12 cellular contexts compared by ENCODE assay signal in the genomic region with DNA sequence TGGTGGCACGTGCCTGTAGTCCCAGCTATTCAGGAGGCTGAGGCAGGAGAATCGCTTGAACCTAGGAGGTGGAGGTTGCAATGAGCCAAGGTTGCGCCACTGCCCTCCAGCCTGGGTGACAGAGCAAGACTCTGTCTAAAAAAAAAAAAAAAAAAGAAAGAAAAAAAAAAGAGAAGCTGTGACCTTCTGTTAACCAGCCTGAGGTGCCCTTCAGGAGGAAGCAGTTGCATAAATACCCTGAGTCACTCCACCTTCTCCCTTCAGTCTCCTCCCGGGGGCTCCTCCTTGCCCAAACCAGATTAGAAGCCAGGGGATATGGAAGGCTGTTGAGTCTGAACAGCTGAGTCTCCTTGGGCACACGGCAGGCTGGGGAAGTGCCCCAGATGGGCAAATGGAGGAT. TPM values are rescaled to one million over a fixed set of nuclear protein-coding genes. Genes with fewer than 3 reads are reported as not detected.
A peak's percentile ranks its signal among the peaks of the same experiment; 100 is the strongest.
DNase-seq lines count a peak whose midpoint lies in the region; ATAC-seq, FAIRE-seq and TF ChIP-seq lines count a peak whose summit lies in the region.
"Not testable (repeated sequence)": the region's sequence is repeated elsewhere in the genome, so short reads cannot be mapped to it uniquely, and the experiment has no call there.
"Had no signal": no experiment of that assay in that cellular context is flagged by ENCODE, and none has a peak within 500 bp of the region (broad histone marks: within the 10 kb centered on the region; RNA-seq: fewer than 3 reads in every experiment).

No MANE protein-coding gene starts in this region.

- H3K9me3 Mint-ChIP-seq in stimulated activated naive B cell treated with anti-CD40 and anti-IgM and Interleukin-4, amounts not matched to agents 10 μg/mL and 1 μg/mL and 100 μg/mL, for 72 hours = not testable (repeated sequence)

- POLR2A ChIA-PET in A549 (lab: Yijun Ruan, JAX) = interaction anchor here (0.8 kb wide), 1 partner anchor 376 kb away, joined by 3 read pairs; a partner anchor contains a TSS

- 0 out of 6 replicates have a peak overlapping the region, but pooled peaks of 1 of the 2 experiments have one; percentile 29 for H3K27ac ChIP-seq in A549
- peak overlapping the region in 1 of 5 donors; percentile 50 for H3K27ac ChIP-seq in adrenal gland

- not testable (repeated sequence) for H3K9me3 ChIP-seq in A549; adrenal gland (replicated peaks in 1 of 3)

- H3K4me1 ChIP-seq in A549 (peaks cover 17% of the 10 kb centered on the region), adrenal gland (replicated peaks in 1 of 2) (peaks cover 13 to 19% of the 10 kb centered on the region in 2 donors)

- peak overlapping the region; percentile 27; the same call in 1 of the 3 replicates for H3K4me2 ChIP-seq in A549

- H3K27me3 ChIP-seq in adrenal gland = not testable (repeated sequence)

- H3K27ac Mint-ChIP-seq in stimulated activated naive B cell treated with anti-CD40 and anti-IgM and Interleukin-4, amounts not matched to agents 10 μg/mL and 1 μg/mL and 100 μg/mL, for 72 hours = not testable (repeated sequence)

- TF ChIP-seq RAD21 in A549 (conservative IDR thresholded peaks at IDR 0.05 in 1 of 2, IDR thresholded peaks at IDR 0.05 in 1 of 2) = not testable (repeated sequence)

- ATAC-seq in A549 = peak; percentile 58 to 61; a peak in 4 of 6 replicates
- peak; percentile 27 to 45 for ATAC-seq in stimulated activated naive B cell treated with anti-CD40 and anti-IgM and Interleukin-4, amounts not matched to agents 10 μg/mL and 1 μg/mL and 100 μg/mL, for 72 hours (replicated peaks)

- intact Hi-C loops in adrenal gland (cut with DNase I) = loop anchor here in 1 of 2 donors (10.0 kb wide), 1 partner anchor 492 kb away; no protein-coding TSS in a partner anchor

- H3K27me3 Mint-ChIP-seq in stimulated activated naive B cell treated with anti-CD40 and anti-IgM and Interleukin-4, amounts not matched to agents 10 μg/mL and 1 μg/mL and 100 μg/mL, for 72 hours = peaks cover 28 to 49% of the 10 kb centered on the region in 2 donors

- not testable (repeated sequence) for H3K36me3 ChIP-seq in adrenal gland (replicated peaks in 1 of 2)

- TF ChIP-seq EP300 in A549 (IDR thresholded peaks at IDR 0.05) = not testable (repeated sequence)

- not testable (repeated sequence) for H3K4me3 ChIP-seq in A549, adrenal gland

- not testable (repeated sequence) for DNase-seq in A549 (ENCODE audit: low read depth in 1 of 2, low spot score in 1 of 2); stimulated activated naive B cell treated with anti-CD40 and anti-IgM and Interleukin-4, amounts not matched to agents 10 μg/mL and 1 μg/mL and 100 μg/mL, for 72 hours
- DNase-seq in GF-D8 (lab: John Stamatoyannopoulos, UW) (peak; percentile 91), LHCN-M2 (ENCODE audit: low read depth) (peak; percentile 19), NOMO-1 (lab: John Stamatoyannopoulos, UW; ENCODE audit: unreplicated experiment in 2 of 2) (peak; percentile 70 to 93), SKM-1 (lab: John Stamatoyannopoulos, UW; ENCODE audit: unreplicated experiment) (peak; percentile 40), adrenal gland (peak; percentile 29 to 71 (median 69)), kidney tubule cell (ENCODE audit: low spot score) (peak; percentile 70)

- CTCF ChIA-PET in A549 (lab: Yijun Ruan, JAX) = interaction anchor here (0.6 to 2.8 kb wide), 6 partner anchors 19 to 824 kb away, joined by 3 to 7 read pairs (median 6); no protein-coding TSS in a partner anchor

- H3K36me3 Mint-ChIP-seq in stimulated activated naive B cell treated with anti-CD40 and anti-IgM and Interleukin-4, amounts not matched to agents 10 μg/mL and 1 μg/mL and 100 μg/mL, for 72 hours = not testable (repeated sequence)

- not testable (repeated sequence) for H3K4me1 Mint-ChIP-seq in stimulated activated naive B cell treated with anti-CD40 and anti-IgM and Interleukin-4, amounts not matched to agents 10 μg/mL and 1 μg/mL and 100 μg/mL, for 72 hours

- WGBS in A549 (ENCODE audit: missing lambda C conversion rate) = 60% methylated on average over 5 of the region's 5 CpGs
- WGBS in adrenal gland, 4 donors = 24 to 52% (median 33%) methylated on average over 5 of the region's 5 CpGs

- H3K4me3 Mint-ChIP-seq in stimulated activated naive B cell treated with anti-CD40 and anti-IgM and Interleukin-4, amounts not matched to agents 10 μg/mL and 1 μg/mL and 100 μg/mL, for 72 hours = not testable (repeated sequence)

- TF ChIP-seq POLR2A in A549 (IDR thresholded peaks at IDR 0.05; ENCODE audit: low read length) = not testable (repeated sequence)
- peak in 1 of 2 donors; percentile 18 for TF ChIP-seq POLR2A in adrenal gland (IDR thresholded peaks at IDR 0.05)

- TF ChIP-seq CTCF in A549 (IDR thresholded peaks at IDR 0.05); adrenal gland (IDR thresholded peaks at IDR 0.05): not testable (repeated sequence)

- not testable (repeated sequence) for FAIRE-seq in A549 (lab: Jason Lieb, UNC)

TF ChIP-seq in A549, 52 proteins besides CTCF, POLR2A, EP300 and RAD21:
- TF ChIP-seq ESRRA (IDR thresholded peaks at IDR 0.05; ENCODE audit: borderline replicate concordance, low read length) = 0 out of 2 replicates have a peak, but pooled peaks have one; percentile 16

RNA-seq across cellular contexts. Expression of a gene that starts 21.2 kb away (rescaled TPM):
- 111 and 133 TPM in 2 replicates for polyA plus RNA-seq in A549 (2011; rRNA removed)
- polyA plus RNA-seq in A549 (2012; cell fraction: cytosol; rRNA removed) = 146 and 168 TPM in 2 replicates
- polyA plus RNA-seq in A549 (2012; cell fraction: nucleus; rRNA removed) = 93.8 and 95.1 TPM in 2 replicates
- polyA plus RNA-seq in A549 (2017; fragmentation: RNase III; extraction: RNeasy Plus Mini Kit Qiagen cat#74134 plus additional on column Dnase treatment) = 82.4 to 84.5 TPM (median 84.4 TPM) in 3 replicates
- polyA minus RNA-seq in A549 (2011; rRNA and poly(A)+ RNA removed) = 30.3 and 30.5 TPM in 2 replicates
- 33.0 and 41.6 TPM in 2 replicates for total RNA-seq in LHCN-M2 (2014; rRNA removed)
- polyA plus RNA-seq in LHCN-M2 (2012) = 68.7 TPM
- 10 to 100 TPM; 31.4 to 92.4 (median 62.4) TPM for total RNA-seq in adrenal gland
- 100 to 1,000 TPM in 2 of 3 donors, 10 to 100 TPM in 1; 69.0 to 158 (median 116) TPM for polyA plus RNA-seq in adrenal gland

RNA-seq across cellular contexts. Expression of a gene that starts 38.0 kb away (rescaled TPM):
- polyA plus RNA-seq in A549 (2011; rRNA removed) (0.17 and 0.22 TPM in 2 replicates), A549 (2017; fragmentation: RNase III; extraction: RNeasy Plus Mini Kit Qiagen cat#74134 plus additional on column Dnase treatment) (0.08 to 0.16 TPM (median 0.15 TPM) in 3 replicates), adrenal gland (1 to 10 TPM; 2.3 to 5.1 (median 2.9) TPM)
- polyA plus RNA-seq in A549 (2012; cell fraction: cytosol; rRNA removed) = 0.12 and 0.13 TPM in 2 replicates
- 0.17 TPM in 2 replicates for polyA plus RNA-seq in A549 (2012; cell fraction: nucleus; rRNA removed)
- 0.37 TPM in 1 of 2 replicates, not detected in the other for polyA minus RNA-seq in A549 (2011; rRNA and poly(A)+ RNA removed)
- total RNA-seq in LHCN-M2 (2014; rRNA removed) (0.45 TPM in 1 of 2 replicates, not detected in the other), adrenal gland (1 to 10 TPM in 6 of 8 donors, under 1 TPM in 1, not detected in 1; 0.42 to 3.9 (median 2.1) TPM)
- polyA plus RNA-seq in LHCN-M2 (2012) = 0.09 TPM
- total RNA-seq: CD4-positive, CD25-positive, alpha-beta regulatory T cell; chondrocyte; T-helper 2 cell treated with Interferon-gamma antibody and Interleukin-4, amounts not matched to agents 100 ng/mL and 5 ng/mL, for 36 hours had no signal
- polyA plus RNA-seq: CD4-positive, CD25-positive, alpha-beta regulatory T cell; naive thymus-derived CD8-positive, alpha-beta T cell had no signal
